ENCODE assay signal across 8 cellular contexts in the genomic region with DNA sequence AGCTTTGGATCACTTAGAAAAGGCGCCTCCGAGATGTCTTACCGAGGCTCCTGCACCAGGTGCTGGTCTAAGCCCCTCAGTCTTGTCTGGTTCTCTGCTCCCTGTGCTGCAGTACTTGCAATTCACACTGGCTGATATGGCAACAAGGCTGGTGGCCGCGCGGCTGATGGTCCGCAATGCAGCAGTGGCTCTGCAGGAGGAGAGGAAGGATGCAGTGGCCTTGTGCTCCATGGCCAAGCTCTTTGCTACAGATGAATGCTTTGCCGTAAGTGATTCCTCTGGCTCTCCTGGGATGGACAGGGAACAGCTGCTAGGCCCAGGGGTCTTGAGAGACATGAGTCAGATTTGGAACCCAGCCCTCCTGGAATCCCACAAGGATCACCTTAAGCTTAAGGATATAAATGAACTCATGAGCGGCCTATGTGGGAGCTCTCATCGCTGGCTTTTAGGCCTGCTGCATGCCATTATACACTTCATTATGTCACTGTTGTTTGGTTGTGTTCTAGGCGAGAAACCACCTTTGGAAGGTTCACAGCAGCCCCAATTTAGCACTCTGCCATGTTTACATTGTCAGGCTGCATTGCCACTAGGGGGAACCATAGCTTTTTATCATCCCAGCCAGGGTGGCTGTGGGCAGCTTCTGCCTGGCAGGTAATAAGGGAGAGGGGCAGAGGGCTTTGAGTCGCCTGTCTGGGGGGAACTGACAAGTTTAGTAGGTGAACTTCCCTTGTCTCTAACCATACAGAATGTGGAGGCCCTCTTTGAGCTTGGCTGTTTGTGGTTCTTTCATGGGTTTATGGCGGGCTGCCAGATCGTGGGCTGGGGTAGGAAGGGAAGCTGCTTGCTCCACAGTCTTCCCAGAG. TPM values are rescaled to one million over a fixed set of nuclear protein-coding genes. Genes with fewer than 3 reads are reported as not detected.
DNase-seq lines count a peak whose midpoint lies in the region; ATAC-seq and TF ChIP-seq lines count a peak whose summit lies in the region.

No MANE protein-coding gene starts in this region.

- DNase-seq in NCI-H2171 treated with DMSO at 0.1 percent for 48 hours (lab: John Stamatoyannopoulos, UW) (peak; percentile 18), NCI-H2171 (lab: John Stamatoyannopoulos, UW) (no peak), H7 (peak; percentile 86), WERI-Rb-1 (peak; percentile 48), fibroblast of the aortic adventitia (ENCODE audit: low read depth) (peak; percentile 11), stomach (no peak), tibial artery (no peak), omental fat pad (ENCODE audit: low spot score) (no peak)

- 85 to 91% (median 89%) methylated on average over 14 of the region's 14 CpGs for WGBS in stomach, 5 donors

- TF ChIP-seq POLR2A in stomach (IDR thresholded peaks at IDR 0.05) = no peak

- H3K9me3 ChIP-seq in WERI-Rb-1 (ENCODE audit: severe bottlenecking) = no peaks in the 10 kb centered on the region
- no peaks in the 10 kb centered on the region for H3K9me3 ChIP-seq in stomach
- no peaks in the 10 kb centered on the region for H3K9me3 ChIP-seq in tibial artery

- H3K27me3 ChIP-seq in H7 (ENCODE audit: control insufficient read depth, insufficient read depth, low read length) = no peaks in the 10 kb centered on the region
- H3K27me3 ChIP-seq in WERI-Rb-1 (ENCODE audit: insufficient read depth, low read depth, severe bottlenecking) = no peaks in the 10 kb centered on the region
- H3K27me3 ChIP-seq in stomach = no peaks in the 10 kb centered on the region
- H3K27me3 ChIP-seq in tibial artery = no peaks in the 10 kb centered on the region

- H3K27ac ChIP-seq in WERI-Rb-1 = no peak overlapping the region
- no peak overlapping the region for H3K27ac ChIP-seq in stomach
- H3K27ac ChIP-seq in tibial artery = no peak overlapping the region

- no peak for TF ChIP-seq EP300 in stomach (IDR thresholded peaks at IDR 0.05)

- H3K36me3 ChIP-seq in H7 (replicated peaks; ENCODE audit: control insufficient read depth, insufficient read depth, low read length) (peaks cover 28% of the 10 kb centered on the region), WERI-Rb-1 (peaks cover 40% of the 10 kb centered on the region), stomach (peaks cover 39 to 86% (median 84%) of the 10 kb centered on the region in 4 donors), tibial artery (peaks cover 53 to 83% (median 70%) of the 10 kb centered on the region in 3 donors)

- no peak for ATAC-seq in omental fat pad (ENCODE audit: low FRiP score)

- TF ChIP-seq CTCF in WERI-Rb-1 (IDR thresholded peaks at IDR 0.05; ENCODE audit: low read depth, low read length) = peak; percentile 74
- TF ChIP-seq CTCF in fibroblast of the aortic adventitia (IDR thresholded peaks at IDR 0.05; ENCODE audit: insufficient read depth, low read length) = peak; percentile 46
- peak in 4 of 7 experiments; percentile 17 to 39 (median 31) for TF ChIP-seq CTCF in stomach (IDR thresholded peaks at IDR 0.05)
- peak in 1 of 2 experiments; percentile 19 for TF ChIP-seq CTCF in tibial artery (IDR thresholded peaks at IDR 0.05)
- TF ChIP-seq CTCF in omental fat pad (IDR thresholded peaks at IDR 0.05) = no peak

- intact Hi-C loops in stomach (cut with DNase I; ENCODE audit: low total_unique reads) = no loop called here
- intact Hi-C loops in tibial artery (cut with DNase I; ENCODE audit: low total_unique reads) = no loop called here

- H3K4me3 ChIP-seq in H7 (ENCODE audit: insufficient read depth, low read depth, low read length) (no peak overlapping the region), WERI-Rb-1 (ENCODE audit: low read depth, low read length) (no peak overlapping the region), fibroblast of the aortic adventitia (ENCODE audit: low read depth, low read length) (no peak overlapping the region), stomach (no peak overlapping the region), tibial artery (no peak overlapping the region)

- peaks cover 0 to 6% (median 3%) of the 10 kb centered on the region in 4 donors for H3K4me1 ChIP-seq in stomach
- H3K4me1 ChIP-seq in tibial artery = no peaks in the 10 kb centered on the region

RNA-seq across cellular contexts. Expression of a gene that starts 8.5 kb away (rescaled TPM):
- total RNA-seq in H7 (2014; rRNA removed; shearing (Covaris generic)) = 44.2 TPM in 2 replicates
- total RNA-seq in fibroblast of the aortic adventitia (ENCODE audit: low replicate concordance) (15.2 and 17.3 TPM in 2 replicates), stomach (10 to 100 TPM; 24.3 to 44.6 (median 29.7) TPM), omental fat pad (10 to 100 TPM; 21.4 to 33.4 (median 28.2) TPM)
- polyA plus RNA-seq in stomach = 10 to 100 TPM; 15.1 to 19.7 (median 18.6) TPM

RNA-seq across cellular contexts. Expression of a gene that starts 8.7 kb away (rescaled TPM):
- 114 and 117 TPM in 2 replicates for total RNA-seq in H7 (2014; rRNA removed; shearing (Covaris generic))
- total RNA-seq in fibroblast of the aortic adventitia (ENCODE audit: low replicate concordance) = 25.0 and 54.5 TPM in 2 replicates
- 10 to 100 TPM in 4 of 5 donors, 1 to 10 TPM in 1; 4.6 to 56.2 (median 19.1) TPM for total RNA-seq in stomach
- polyA plus RNA-seq in stomach = 10 to 100 TPM; 42.0 to 62.1 (median 49.5) TPM
- 10 to 100 TPM; 26.9 to 76.5 (median 59.6) TPM for total RNA-seq in omental fat pad

RNA-seq across cellular contexts. Expression of a gene that starts 14.3 kb away (rescaled TPM):
- 24.0 and 35.0 TPM in 2 replicates for total RNA-seq in H7 (2014; rRNA removed; shearing (Covaris generic))
- total RNA-seq in fibroblast of the aortic adventitia (ENCODE audit: low replicate concordance) = not detected in 2 replicates
- total RNA-seq in stomach = not detected
- polyA plus RNA-seq in stomach = under 1 TPM in 1 of 3 donors, not detected in 2; 0.08 TPM
- total RNA-seq in omental fat pad = not detected

RNA-seq across cellular contexts. Expression of a gene that starts 37.4 kb away (rescaled TPM):
- total RNA-seq in H7 (2014; rRNA removed; shearing (Covaris generic)) = 25.3 and 26.8 TPM in 2 replicates
- total RNA-seq in fibroblast of the aortic adventitia (ENCODE audit: low replicate concordance) = 41.7 and 43.3 TPM in 2 replicates
- total RNA-seq in stomach = 10 to 100 TPM; 11.7 to 90.4 (median 28.5) TPM
- 10 to 100 TPM; 15.6 to 19.7 (median 18.5) TPM for polyA plus RNA-seq in stomach
- 10 to 100 TPM; 25.4 to 52.8 (median 37.0) TPM for total RNA-seq in omental fat pad

RNA-seq across cellular contexts. Expression of a gene that starts 38.1 kb away (rescaled TPM):
- 54.9 and 68.2 TPM in 2 replicates for total RNA-seq in H7 (2014; rRNA removed; shearing (Covaris generic))
- total RNA-seq in fibroblast of the aortic adventitia (ENCODE audit: low replicate concordance) (10.8 and 29.7 TPM in 2 replicates), stomach (10 to 100 TPM in 4 of 5 donors, 1 to 10 TPM in 1; 3.5 to 27.8 (median 19.2) TPM), omental fat pad (10 to 100 TPM; 10.4 to 14.3 (median 11.2) TPM)
- polyA plus RNA-seq in stomach = 1 to 10 TPM; 3.3 to 6.4 (median 4.0) TPM

Comparison
In these comparisons a context has a peak if more than half of its experiments do, and no peak if none do; other contexts are left out.
1. DNase-seq: peak in NCI-H2171 treated with DMSO at 0.1 percent for 48 hours (single experiment), H7 (single experiment), WERI-Rb-1 (single experiment) and fibroblast of the aortic adventitia (single experiment); none in NCI-H2171 (single experiment), stomach (single experiment), tibial artery (0 of 2) and omental fat pad (single experiment).
2. CTCF ChIP-seq: peak in WERI-Rb-1 (single experiment), fibroblast of the aortic adventitia (single experiment) and stomach (4 of 7); none in omental fat pad (0 of 3).
3. RNA of a gene that starts 14.3 kb away (total RNA-seq): 24.0 to 35.0 TPM in H7; not detected in fibroblast of the aortic adventitia, not detected in stomach and not detected in omental fat pad; every median in the first group is over 10 times any median in the second.